1 cellular context compared by ENCODE assay signal in genomic region chr6:113762611-113763010, GRCh38.
TF ChIP-seq lines count a peak whose summit lies in the region.

No MANE protein-coding gene starts in this region.

TF ChIP-seq in GM23338, 12 proteins besides CTCF, POLR2A, EP300 and RAD21 (continued from another document):
- no peak for TF ChIP-seq ZNF462 (CRISPR knock-in tag; IDR thresholded peaks at IDR 0.05)
- no peak for TF ChIP-seq ZNF331 (CRISPR knock-in tag; IDR thresholded peaks at IDR 0.05; ENCODE audit: low read depth)
